ENCODE assay signal across 16 cellular contexts in the genomic region with DNA sequence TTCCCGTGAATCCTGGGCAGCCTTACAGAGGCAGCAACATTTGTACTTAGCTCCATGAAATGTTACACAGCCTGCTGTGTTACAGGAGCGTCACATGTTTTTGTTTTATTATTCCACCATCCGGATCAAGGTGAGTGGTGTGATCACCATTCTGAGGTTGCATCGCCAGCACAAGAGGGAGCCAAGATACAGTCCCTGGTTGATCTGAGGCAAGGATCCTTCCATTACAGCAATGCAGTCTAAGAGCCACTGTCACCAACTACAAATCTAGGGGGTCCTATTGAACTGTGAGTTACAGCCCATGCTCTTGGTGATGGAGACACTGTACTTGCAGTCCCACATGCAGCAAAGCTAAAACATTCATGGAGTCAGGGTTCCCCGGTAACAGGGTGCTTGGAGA. TPM values are rescaled to one million over a fixed set of nuclear protein-coding genes. Genes with fewer than 3 reads are reported as not detected.
"Had no signal": no experiment of that assay in that cellular context is flagged by ENCODE, and none has a peak within 500 bp of the region (broad histone marks: within the 10 kb centered on the region; RNA-seq: fewer than 3 reads in every experiment).

No MANE protein-coding gene starts in this region.

RNA-seq across cellular contexts. Expression of a gene that starts 3.7 kb away (rescaled TPM):
- total RNA-seq: activated B cell treated with CpG ODN at 0.5 μM for 24 hours; activated CD4-positive, alpha-beta memory T cell treated with anti-CD3 and anti-CD28 coated beads for 36 hours; activated CD4-positive, alpha-beta T cell treated with anti-CD3 and anti-CD28 coated beads, Interleukin-2, amount 10 ng/mL, durations not matched to agents 24 days and 14 days; activated CD8-positive, alpha-beta memory T cell treated with anti-CD3 and anti-CD28 coated beads for 36 hours; activated CD8-positive, alpha-beta T cell treated with anti-CD3 and anti-CD28 coated beads for 36 hours; activated naive CD4-positive, alpha-beta T cell treated with anti-CD3 and anti-CD28 coated beads for 36 hours; activated naive CD4-positive, alpha-beta T cell treated with anti-CD3 and anti-CD28 coated beads, Interleukin-2, amount 50 U/mL, for 72 hours; activated naive CD8-positive, alpha-beta T cell treated with anti-CD3 and anti-CD28 coated beads for 36 hours; activated T-cell treated with anti-CD3 and anti-CD28 coated beads, Interleukin-2, amount 50 U/mL, for 4 hours; activated T-cell treated with anti-CD3 and anti-CD28 coated beads, Interleukin-2, amount 50 U/mL, for 72 hours; activated T-helper 1 cell treated with anti-CD3 and anti-CD28 coated beads, Interleukin-12 subunit alpha, Interleukin-12 subunit beta, Interleukin-2, Interleukin-4 antibody, amounts not matched to agents 30 ng/mL and 10 ng/mL and 1 ng/mL, durations not matched to agents 14 hours and 24 hours and 36 hours; activated T-helper 17 cell treated with anti-CD3 and anti-CD28 coated beads, Interleukin-2, amount 50 U/mL, for 72 hours; adrenal gland; ascending aorta; bronchial epithelial cell; cardiac muscle cell had no signal
- polyA plus RNA-seq: adrenal gland, cardiac muscle cell had no signal

RNA-seq across cellular contexts. Expression of a gene that starts 21.9 kb away (rescaled TPM):
- total RNA-seq: activated B cell treated with CpG ODN at 0.5 μM for 24 hours; activated CD4-positive, alpha-beta memory T cell treated with anti-CD3 and anti-CD28 coated beads for 36 hours; activated CD4-positive, alpha-beta T cell treated with anti-CD3 and anti-CD28 coated beads, Interleukin-2, amount 10 ng/mL, durations not matched to agents 24 days and 14 days; activated CD8-positive, alpha-beta memory T cell treated with anti-CD3 and anti-CD28 coated beads for 36 hours; activated CD8-positive, alpha-beta T cell treated with anti-CD3 and anti-CD28 coated beads for 36 hours; activated naive CD4-positive, alpha-beta T cell treated with anti-CD3 and anti-CD28 coated beads for 36 hours; activated naive CD4-positive, alpha-beta T cell treated with anti-CD3 and anti-CD28 coated beads, Interleukin-2, amount 50 U/mL, for 72 hours; activated naive CD8-positive, alpha-beta T cell treated with anti-CD3 and anti-CD28 coated beads for 36 hours; activated T-cell treated with anti-CD3 and anti-CD28 coated beads, Interleukin-2, amount 50 U/mL, for 4 hours; activated T-cell treated with anti-CD3 and anti-CD28 coated beads, Interleukin-2, amount 50 U/mL, for 72 hours; activated T-helper 1 cell treated with anti-CD3 and anti-CD28 coated beads, Interleukin-12 subunit alpha, Interleukin-12 subunit beta, Interleukin-2, Interleukin-4 antibody, amounts not matched to agents 30 ng/mL and 10 ng/mL and 1 ng/mL, durations not matched to agents 14 hours and 24 hours and 36 hours; activated T-helper 17 cell treated with anti-CD3 and anti-CD28 coated beads, Interleukin-2, amount 50 U/mL, for 72 hours; adrenal gland; ascending aorta; bronchial epithelial cell; cardiac muscle cell had no signal
- polyA plus RNA-seq: adrenal gland, cardiac muscle cell had no signal

RNA-seq across cellular contexts. Expression of a gene that starts 27.5 kb away (rescaled TPM):
- total RNA-seq: activated CD4-positive, alpha-beta memory T cell treated with anti-CD3 and anti-CD28 coated beads for 36 hours; activated CD4-positive, alpha-beta T cell treated with anti-CD3 and anti-CD28 coated beads, Interleukin-2, amount 10 ng/mL, durations not matched to agents 24 days and 14 days; activated CD8-positive, alpha-beta memory T cell treated with anti-CD3 and anti-CD28 coated beads for 36 hours; activated CD8-positive, alpha-beta T cell treated with anti-CD3 and anti-CD28 coated beads for 36 hours; activated naive CD4-positive, alpha-beta T cell treated with anti-CD3 and anti-CD28 coated beads for 36 hours; activated naive CD8-positive, alpha-beta T cell treated with anti-CD3 and anti-CD28 coated beads for 36 hours; activated T-cell treated with anti-CD3 and anti-CD28 coated beads, Interleukin-2, amount 50 U/mL, for 4 hours; activated T-helper 1 cell treated with anti-CD3 and anti-CD28 coated beads, Interleukin-12 subunit alpha, Interleukin-12 subunit beta, Interleukin-2, Interleukin-4 antibody, amounts not matched to agents 30 ng/mL and 10 ng/mL and 1 ng/mL, durations not matched to agents 14 hours and 24 hours and 36 hours; ascending aorta; bronchial epithelial cell; cardiac muscle cell had no signal
